ENCODE assay signal across 1 cellular context in the genomic region with DNA sequence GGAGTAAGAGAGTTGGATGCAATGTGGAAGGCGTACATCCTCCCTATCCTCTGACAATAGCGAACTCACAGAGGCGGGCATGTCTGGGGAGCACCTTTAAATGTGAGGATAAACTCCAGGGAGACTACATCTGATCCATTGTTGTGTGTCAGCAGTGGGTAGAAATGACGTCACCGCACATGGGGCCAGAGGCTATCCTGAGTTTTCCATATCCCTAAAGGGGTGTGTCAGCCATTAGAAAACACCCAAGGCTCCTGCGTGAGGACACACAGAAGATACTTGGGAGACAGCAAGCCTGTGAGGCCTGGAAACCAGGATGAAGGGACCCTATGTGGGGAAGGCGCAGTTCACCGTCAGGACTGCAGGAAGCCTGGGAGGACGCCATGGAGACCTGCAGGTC.
TF ChIP-seq lines count a peak whose summit lies in the region.

No MANE protein-coding gene starts in this region.

TF ChIP-seq in HepG2, 621 proteins besides CTCF, POLR2A, EP300 and RAD21:
- TF ChIP-seq, protein P1, sequence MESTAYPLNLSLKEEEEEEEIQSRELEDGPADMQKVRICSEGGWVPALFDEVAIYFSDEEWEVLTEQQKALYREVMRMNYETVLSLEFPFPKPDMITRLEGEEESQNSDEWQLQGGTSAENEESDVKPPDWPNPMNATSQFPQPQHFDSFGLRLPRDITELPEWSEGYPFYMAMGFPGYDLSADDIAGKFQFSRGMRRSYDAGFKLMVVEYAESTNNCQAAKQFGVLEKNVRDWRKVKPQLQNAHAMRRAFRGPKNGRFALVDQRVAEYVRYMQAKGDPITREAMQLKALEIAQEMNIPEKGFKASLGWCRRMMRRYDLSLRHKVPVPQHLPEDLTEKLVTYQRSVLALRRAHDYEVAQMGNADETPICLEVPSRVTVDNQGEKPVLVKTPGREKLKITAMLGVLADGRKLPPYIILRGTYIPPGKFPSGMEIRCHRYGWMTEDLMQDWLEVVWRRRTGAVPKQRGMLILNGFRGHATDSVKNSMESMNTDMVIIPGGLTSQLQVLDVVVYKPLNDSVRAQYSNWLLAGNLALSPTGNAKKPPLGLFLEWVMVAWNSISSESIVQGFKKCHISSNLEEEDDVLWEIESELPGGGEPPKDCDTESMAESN (CRISPR knock-in tag; conservative IDR thresholded peaks at IDR 0.05), result no peak
- TF ChIP-seq, protein P2, sequence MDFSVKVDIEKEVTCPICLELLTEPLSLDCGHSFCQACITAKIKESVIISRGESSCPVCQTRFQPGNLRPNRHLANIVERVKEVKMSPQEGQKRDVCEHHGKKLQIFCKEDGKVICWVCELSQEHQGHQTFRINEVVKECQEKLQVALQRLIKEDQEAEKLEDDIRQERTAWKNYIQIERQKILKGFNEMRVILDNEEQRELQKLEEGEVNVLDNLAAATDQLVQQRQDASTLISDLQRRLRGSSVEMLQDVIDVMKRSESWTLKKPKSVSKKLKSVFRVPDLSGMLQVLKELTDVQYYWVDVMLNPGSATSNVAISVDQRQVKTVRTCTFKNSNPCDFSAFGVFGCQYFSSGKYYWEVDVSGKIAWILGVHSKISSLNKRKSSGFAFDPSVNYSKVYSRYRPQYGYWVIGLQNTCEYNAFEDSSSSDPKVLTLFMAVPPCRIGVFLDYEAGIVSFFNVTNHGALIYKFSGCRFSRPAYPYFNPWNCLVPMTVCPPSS (IDR thresholded peaks at IDR 0.05), result no peak
- TF ChIP-seq, protein P3, sequence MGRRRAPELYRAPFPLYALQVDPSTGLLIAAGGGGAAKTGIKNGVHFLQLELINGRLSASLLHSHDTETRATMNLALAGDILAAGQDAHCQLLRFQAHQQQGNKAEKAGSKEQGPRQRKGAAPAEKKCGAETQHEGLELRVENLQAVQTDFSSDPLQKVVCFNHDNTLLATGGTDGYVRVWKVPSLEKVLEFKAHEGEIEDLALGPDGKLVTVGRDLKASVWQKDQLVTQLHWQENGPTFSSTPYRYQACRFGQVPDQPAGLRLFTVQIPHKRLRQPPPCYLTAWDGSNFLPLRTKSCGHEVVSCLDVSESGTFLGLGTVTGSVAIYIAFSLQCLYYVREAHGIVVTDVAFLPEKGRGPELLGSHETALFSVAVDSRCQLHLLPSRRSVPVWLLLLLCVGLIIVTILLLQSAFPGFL (CRISPR knock-in tag; IDR thresholded peaks at IDR 0.05), result no peak
- TF ChIP-seq TAF15 (IDR thresholded peaks at IDR 0.05; ENCODE audit: low read depth, low read length, poor library complexity, severe bottlenecking) (no peak), ATF7 (IDR thresholded peaks at IDR 0.05) (peak; percentile 16; the same call in 1 of the 2 replicates), ATF7 (CRISPR knock-in tag; IDR thresholded peaks at IDR 0.05) (no peak)
- TF ChIP-seq, protein P4, sequence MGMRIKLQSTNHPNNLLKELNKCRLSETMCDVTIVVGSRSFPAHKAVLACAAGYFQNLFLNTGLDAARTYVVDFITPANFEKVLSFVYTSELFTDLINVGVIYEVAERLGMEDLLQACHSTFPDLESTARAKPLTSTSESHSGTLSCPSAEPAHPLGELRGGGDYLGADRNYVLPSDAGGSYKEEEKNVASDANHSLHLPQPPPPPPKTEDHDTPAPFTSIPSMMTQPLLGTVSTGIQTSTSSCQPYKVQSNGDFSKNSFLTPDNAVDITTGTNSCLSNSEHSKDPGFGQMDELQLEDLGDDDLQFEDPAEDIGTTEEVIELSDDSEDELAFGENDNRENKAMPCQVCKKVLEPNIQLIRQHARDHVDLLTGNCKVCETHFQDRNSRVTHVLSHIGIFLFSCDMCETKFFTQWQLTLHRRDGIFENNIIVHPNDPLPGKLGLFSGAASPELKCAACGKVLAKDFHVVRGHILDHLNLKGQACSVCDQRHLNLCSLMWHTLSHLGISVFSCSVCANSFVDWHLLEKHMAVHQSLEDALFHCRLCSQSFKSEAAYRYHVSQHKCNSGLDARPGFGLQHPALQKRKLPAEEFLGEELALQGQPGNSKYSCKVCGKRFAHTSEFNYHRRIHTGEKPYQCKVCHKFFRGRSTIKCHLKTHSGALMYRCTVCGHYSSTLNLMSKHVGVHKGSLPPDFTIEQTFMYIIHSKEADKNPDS (CRISPR knock-in tag; IDR thresholded peaks at IDR 0.05), result no peak
